ENCODE assay signal across 3 cellular contexts in the genomic region with DNA sequence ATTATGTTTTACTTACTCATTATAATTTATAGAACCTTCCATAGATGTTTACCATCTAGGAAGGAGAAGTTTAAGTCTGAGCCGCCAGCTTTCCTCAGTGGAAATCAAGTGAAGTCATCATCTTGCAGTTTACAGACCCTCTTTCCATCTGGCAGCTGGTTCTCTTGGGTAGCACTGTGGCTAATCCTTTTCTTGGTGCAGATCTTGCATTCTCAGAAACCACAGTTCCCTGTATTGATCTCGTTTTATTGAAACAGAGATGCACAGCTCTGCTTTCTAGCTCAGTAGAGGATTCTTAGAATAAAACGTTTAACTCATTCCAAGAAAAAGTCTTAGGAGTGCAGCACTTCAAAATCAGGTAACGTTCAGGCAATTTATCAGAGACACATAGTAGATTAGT.
A peak's percentile ranks its signal among the peaks of the same experiment; 100 is the strongest.
DNase-seq lines count a peak whose midpoint lies in the region; ATAC-seq, FAIRE-seq and TF ChIP-seq lines count a peak whose summit lies in the region.
"Not testable (repeated sequence)": the region's sequence is repeated elsewhere in the genome, so short reads cannot be mapped to it uniquely, and the experiment has no call there.

No MANE protein-coding gene starts in this region.

- H2AFZ ChIP-seq in DND-41 (ENCODE audit: low read depth, low read length); K562 (ENCODE audit: low read depth, low read length): not testable (repeated sequence)

- not testable (repeated sequence) for H3K79me2 ChIP-seq in DND-41 (ENCODE audit: insufficient read depth, low read length); K562 (ENCODE audit: control insufficient read depth, insufficient read depth, low read length)

- peak overlapping the region; percentile 36 for H3K4me2 ChIP-seq in DND-41 (ENCODE audit: insufficient read depth, low read length)
- H3K4me2 ChIP-seq in K562 (ENCODE audit: insufficient read depth, low read length) = not testable (repeated sequence)

- H3K36me3 ChIP-seq in DND-41 (ENCODE audit: insufficient read depth, low read length); K562 (ENCODE audit: control insufficient read depth, insufficient read depth, low read length): not testable (repeated sequence)

- H3K9me3 ChIP-seq in DND-41 (ENCODE audit: insufficient read depth, low read length, severe bottlenecking); K562 (replicated peaks; ENCODE audit: control insufficient read depth, insufficient read depth, low read depth, low read length): not testable (repeated sequence)

- POLR2A ChIA-PET in K562 (lab: Yijun Ruan, JAX) = not testable (repeated sequence)

- BruUV-seq in K562 (replicated peaks; lab: Mats Ljungman, UMichigan) = not testable (repeated sequence)

- peaks cover 60% of the 10 kb centered on the region for H3K4me1 ChIP-seq in DND-41 (ENCODE audit: insufficient read depth, low read length)
- not testable (repeated sequence) for H3K4me1 ChIP-seq in K562 (replicated peaks in 1 of 2; ENCODE audit: control insufficient read depth in 2 of 2, insufficient read depth in 2 of 2, low read length in 2 of 2)

- TF ChIP-seq CTCF in DND-41 (IDR thresholded peaks at IDR 0.05; ENCODE audit: borderline replicate concordance, extremely low read depth, low read length, poor library complexity, severe bottlenecking); K562 (IDR thresholded peaks at IDR 0.05 in 2 of 3, conservative IDR thresholded peaks at IDR 0.05 in 1 of 3; ENCODE audit: insufficient read depth in 2 of 3, low read depth in 1 of 3, low read length in 3 of 3): not testable (repeated sequence)

- not testable (repeated sequence) for H3K9me1 ChIP-seq in K562 (ENCODE audit: control insufficient read depth, insufficient read depth, low read length)

- H4K20me1 ChIP-seq in DND-41 (ENCODE audit: insufficient read depth, low read length); K562 (replicated peaks; ENCODE audit: control insufficient read depth, insufficient read depth, low read length): not testable (repeated sequence)

- WGBS in K562 (ENCODE audit: insufficient coverage, low coverage, missing lambda C conversion rate) = 0% methylated on average over 3 of the region's 4 CpGs

- H3K4me3 ChIP-seq in DND-41 (ENCODE audit: low read depth in 1 of 2, low read length in 2 of 2); K562: not testable (repeated sequence)

- TF ChIP-seq EP300 in K562 (IDR thresholded peaks at IDR 0.05; ENCODE audit: low read length) = not testable (repeated sequence)

- ATAC-seq in DND-41 (ENCODE audit: insufficient read depth, low read depth); K562: not testable (repeated sequence)

- not testable (repeated sequence) for FAIRE-seq in K562 (lab: Jason Lieb, UNC)

- peak overlapping the region; percentile 74 for H3K27ac ChIP-seq in DND-41 (ENCODE audit: low read length)
- H3K27ac ChIP-seq in K562 (ENCODE audit: extremely low read depth, low read depth, low read length) = not testable (repeated sequence)

- H3K9ac ChIP-seq in DND-41 (ENCODE audit: low read depth, low read length) = peak overlapping the region; percentile 39; the same call in 1 of the 2 replicates
- H3K9ac ChIP-seq in K562 (ENCODE audit: insufficient read depth in 1 of 2, low read depth in 2 of 2, low read length in 2 of 2) = not testable (repeated sequence)

- not testable (repeated sequence) for H3K27me3 ChIP-seq in DND-41 (ENCODE audit: insufficient read depth, low read length, poor library complexity); K562 (ENCODE audit: control insufficient read depth in 2 of 2, insufficient read depth in 2 of 2, low read length in 2 of 2)

- TF ChIP-seq POLR2A in K562 (conservative IDR thresholded peaks at IDR 0.05) = not testable (repeated sequence)

- peak; percentile 55 for DNase-seq in DND-41
- peak; percentile 65 for DNase-seq in OCI-M1 (lab: John Stamatoyannopoulos, UW)
- DNase-seq in K562 (ENCODE audit: extremely low read depth in 1 of 4, low spot score in 3 of 4) = peak in 1 of 4 experiments; percentile 20

- in situ Hi-C loops in K562 (cut with MboI) = not testable (repeated sequence)

- intact Hi-C loops in K562 (cut with micrococcal nuclease) = not testable (repeated sequence)

- not testable (repeated sequence) for TF ChIP-seq RAD21 in K562 (CRISPR knock-in tag; conservative IDR thresholded peaks at IDR 0.05 in 1 of 2, IDR thresholded peaks at IDR 0.05 in 1 of 2)

- CTCF ChIA-PET in K562 (lab: Yijun Ruan, JAX; ENCODE audit: low intra/inter-chr PET ratio) = not testable (repeated sequence)

TF ChIP-seq in K562, 482 proteins besides CTCF, POLR2A, EP300 and RAD21:
- TF ChIP-seq CC2D1A (IDR thresholded peaks at IDR 0.05) (peak; percentile 99; the same call in 1 of the 2 replicates), ARID1B (IDR thresholded peaks at IDR 0.05) (peak; percentile 26; the same call in 1 of the 2 replicates)
- TF ChIP-seq, protein P1, sequence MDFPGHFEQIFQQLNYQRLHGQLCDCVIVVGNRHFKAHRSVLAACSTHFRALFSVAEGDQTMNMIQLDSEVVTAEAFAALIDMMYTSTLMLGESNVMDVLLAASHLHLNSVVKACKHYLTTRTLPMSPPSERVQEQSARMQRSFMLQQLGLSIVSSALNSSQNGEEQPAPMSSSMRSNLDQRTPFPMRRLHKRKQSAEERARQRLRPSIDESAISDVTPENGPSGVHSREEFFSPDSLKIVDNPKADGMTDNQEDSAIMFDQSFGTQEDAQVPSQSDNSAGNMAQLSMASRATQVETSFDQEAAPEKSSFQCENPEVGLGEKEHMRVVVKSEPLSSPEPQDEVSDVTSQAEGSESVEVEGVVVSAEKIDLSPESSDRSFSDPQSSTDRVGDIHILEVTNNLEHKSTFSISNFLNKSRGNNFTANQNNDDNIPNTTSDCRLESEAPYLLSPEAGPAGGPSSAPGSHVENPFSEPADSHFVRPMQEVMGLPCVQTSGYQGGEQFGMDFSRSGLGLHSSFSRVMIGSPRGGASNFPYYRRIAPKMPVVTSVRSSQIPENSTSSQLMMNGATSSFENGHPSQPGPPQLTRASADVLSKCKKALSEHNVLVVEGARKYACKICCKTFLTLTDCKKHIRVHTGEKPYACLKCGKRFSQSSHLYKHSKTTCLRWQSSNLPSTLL (IDR thresholded peaks at IDR 0.05) = peak; percentile 95
